ENCODE assay signal across 15 cellular contexts in the genomic region with DNA sequence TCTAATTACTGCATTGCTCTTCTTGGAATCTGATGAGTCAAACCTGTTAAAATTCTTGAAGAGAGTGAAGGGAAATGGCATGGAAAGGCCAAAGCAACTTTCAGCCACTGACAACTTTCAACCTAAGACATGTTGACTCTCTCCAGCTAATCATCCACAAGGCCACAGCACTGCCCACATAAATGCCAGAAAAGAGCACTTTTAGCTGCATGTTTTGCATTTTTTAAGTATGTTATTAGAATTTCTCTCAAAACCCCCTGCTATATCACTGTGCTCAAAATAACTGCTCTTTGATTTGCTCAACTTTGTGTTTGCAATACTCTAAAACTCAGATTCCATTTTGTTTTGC.
DNase-seq lines count a peak whose midpoint lies in the region; ATAC-seq and TF ChIP-seq lines count a peak whose summit lies in the region.
"Had no signal": no experiment of that assay in that cellular context is flagged by ENCODE, and none has a peak within 500 bp of the region (broad histone marks: within the 10 kb centered on the region; RNA-seq: fewer than 3 reads in every experiment).

No MANE protein-coding gene starts in this region.

- POLR2A ChIA-PET in CD8-positive, alpha-beta T cell (lab: Charles Lee) = no interaction called here

- no peaks in the 10 kb centered on the region for H3K4me1 Mint-ChIP-seq in CD8-positive, alpha-beta T cell (ENCODE audit: low read depth)
- H3K4me1 Mint-ChIP-seq in endothelial cell (ENCODE audit: unreplicated experiment) = no peaks in the 10 kb centered on the region

- CTCF ChIA-PET in CD8-positive, alpha-beta T cell (lab: Charles Lee) = no interaction called here

- DNase-seq in kidney tubule cell (ENCODE audit: low spot score) (peak; percentile 49), endothelial cell (ENCODE audit: low spot score) (no peak)
- no peak for DNase-seq in CD8-positive, alpha-beta T cell
- no peak for DNase-seq in activated CD4-positive, alpha-beta T cell treated with anti-CD3 and anti-CD28 coated beads for 4 hours
- DNase-seq: activated CD4-positive, alpha-beta T cell treated with anti-CD3 and anti-CD28 coated beads for 48 hours; activated naive CD4-positive, alpha-beta T cell treated with anti-CD3 and anti-CD28 coated beads for 36 hours; CD4-positive, CD25-positive, alpha-beta regulatory T cell; cortex of kidney; foreskin keratinocyte; naive thymus-derived CD8-positive, alpha-beta T cell; sigmoid colon had no signal

- H3K4me1 ChIP-seq in CD8-positive, alpha-beta T cell (ENCODE audit: insufficient read depth, low read length) = no peaks in the 10 kb centered on the region
- H3K4me1 ChIP-seq: foreskin keratinocyte, sigmoid colon had no signal

- H3K27me3 ChIP-seq in CD8-positive, alpha-beta T cell (ENCODE audit: insufficient read depth, low read length) = no peaks in the 10 kb centered on the region
- H3K27me3 ChIP-seq: foreskin keratinocyte, sigmoid colon had no signal

- TF ChIP-seq CTCF in CD8-positive, alpha-beta T cell (IDR thresholded peaks at IDR 0.05) = no peak
- TF ChIP-seq CTCF in endothelial cell (IDR thresholded peaks at IDR 0.05; ENCODE audit: unreplicated experiment) = no peak

- no peak overlapping the region for H3K4me3 Mint-ChIP-seq in CD8-positive, alpha-beta T cell
- H3K4me3 Mint-ChIP-seq in endothelial cell (ENCODE audit: unreplicated experiment) = no peak overlapping the region
- H3K4me3 Mint-ChIP-seq: activated naive CD4-positive, alpha-beta T cell treated with anti-CD3 and anti-CD28 coated beads for 36 hours; CD4-positive, CD25-positive, alpha-beta regulatory T cell; naive thymus-derived CD8-positive, alpha-beta T cell had no signal

- no peaks in the 10 kb centered on the region for H3K9me3 ChIP-seq in CD8-positive, alpha-beta T cell (ENCODE audit: low read length)
- H3K9me3 ChIP-seq: sigmoid colon had no signal

- no peaks in the 10 kb centered on the region for H3K36me3 ChIP-seq in CD8-positive, alpha-beta T cell (ENCODE audit: insufficient read depth, low read length)
- H3K36me3 ChIP-seq: sigmoid colon had no signal

- no peaks in the 10 kb centered on the region for H3K27me3 Mint-ChIP-seq in CD8-positive, alpha-beta T cell (ENCODE audit: low read depth)
- no peaks in the 10 kb centered on the region for H3K27me3 Mint-ChIP-seq in endothelial cell (ENCODE audit: unreplicated experiment)

- no peak overlapping the region for H3K4me3 ChIP-seq in CD8-positive, alpha-beta T cell (ENCODE audit: low read depth, low read length)
- H3K4me3 ChIP-seq: sigmoid colon had no signal

- intact Hi-C loops in CD8-positive, alpha-beta T cell (cut with DNase I, micrococcal nuclease) = no loop called here

- ATAC-seq in GM18511 (IDR thresholded peaks at IDR 0.05; ENCODE audit: unreplicated experiment) = peak; percentile 66
- ATAC-seq in GM21515 (IDR thresholded peaks at IDR 0.05; ENCODE audit: unreplicated experiment) = peak; percentile 59
- ATAC-seq in HG03439 (IDR thresholded peaks at IDR 0.05; ENCODE audit: unreplicated experiment) = peak; percentile 38
- no peak for ATAC-seq in CD8-positive, alpha-beta T cell
- no peak for ATAC-seq in HG03097 (IDR thresholded peaks at IDR 0.05; ENCODE audit: low FRiP score, unreplicated experiment)
- ATAC-seq: foreskin keratinocyte; naive thymus-derived CD8-positive, alpha-beta T cell had no signal

- H3K27ac Mint-ChIP-seq in CD8-positive, alpha-beta T cell = no peak overlapping the region
- H3K27ac Mint-ChIP-seq in endothelial cell (ENCODE audit: unreplicated experiment) = no peak overlapping the region
- H3K27ac Mint-ChIP-seq: activated naive CD4-positive, alpha-beta T cell treated with anti-CD3 and anti-CD28 coated beads for 36 hours; CD4-positive, CD25-positive, alpha-beta regulatory T cell; naive thymus-derived CD8-positive, alpha-beta T cell had no signal

- H3K9me3 Mint-ChIP-seq in CD8-positive, alpha-beta T cell = no peaks in the 10 kb centered on the region
- H3K9me3 Mint-ChIP-seq in endothelial cell (ENCODE audit: unreplicated experiment) = no peaks in the 10 kb centered on the region
- H3K9me3 Mint-ChIP-seq: activated naive CD4-positive, alpha-beta T cell treated with anti-CD3 and anti-CD28 coated beads for 36 hours had no signal

- no peaks in the 10 kb centered on the region for H3K36me3 Mint-ChIP-seq in CD8-positive, alpha-beta T cell
- no peaks in the 10 kb centered on the region for H3K36me3 Mint-ChIP-seq in endothelial cell (ENCODE audit: low read depth, unreplicated experiment)
- H3K36me3 Mint-ChIP-seq: CD4-positive, CD25-positive, alpha-beta regulatory T cell; naive thymus-derived CD8-positive, alpha-beta T cell had no signal

- no peak overlapping the region for H3K27ac ChIP-seq in CD8-positive, alpha-beta T cell (ENCODE audit: low read depth, low read length)
- H3K27ac ChIP-seq: foreskin keratinocyte, sigmoid colon had no signal

Comparison
In these comparisons a context has a peak if more than half of its experiments do, and no peak if none do; other contexts are left out.
1. ATAC-seq: peak in GM18511 (single experiment), GM21515 (single experiment) and HG03439 (single experiment); none in CD8-positive, alpha-beta T cell (single experiment) and HG03097 (single experiment).